In the genomic region with DNA sequence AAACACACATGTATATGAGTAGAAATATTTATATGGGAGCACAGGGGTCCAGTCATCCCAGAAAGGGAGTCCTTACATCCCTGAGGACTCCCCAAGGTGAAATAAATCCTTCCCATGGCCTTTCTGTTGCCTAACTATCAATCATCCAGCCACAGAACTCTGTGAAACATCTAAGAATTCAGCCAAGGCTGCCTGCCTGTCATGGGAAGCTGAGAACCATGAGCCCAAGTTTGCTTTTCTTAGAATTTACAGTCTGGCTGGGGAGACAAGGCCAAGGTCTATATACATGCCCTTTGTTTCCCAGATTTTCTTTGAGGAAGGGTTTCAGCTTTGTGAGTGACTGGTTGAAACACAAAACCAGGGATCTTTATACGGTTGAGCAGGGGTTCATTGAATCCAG, we compare ENCODE assay signal across 9 cellular contexts. TPM values are rescaled to one million over a fixed set of nuclear protein-coding genes. Genes with fewer than 3 reads are reported as not detected.
DNase-seq lines count a peak whose midpoint lies in the region; TF ChIP-seq lines count a peak whose summit lies in the region.
"Had no signal": no experiment of that assay in that cellular context is flagged by ENCODE, and none has a peak within 500 bp of the region (broad histone marks: within the 10 kb centered on the region; RNA-seq: fewer than 3 reads in every experiment).

No MANE protein-coding gene starts in this region.

- H3K4me3 ChIP-seq in SK-N-MC (no peak overlapping the region; the same call in 1 of the 2 replicates), fibroblast of lung (replicated peaks in 1 of 4; ENCODE audit: control extremely low read depth in 1 of 4, insufficient read depth in 1 of 4, low read depth in 3 of 4, low read length in 4 of 4) (no peak overlapping the region), osteoblast (ENCODE audit: insufficient read depth, low read length) (no peak overlapping the region), urinary bladder (ENCODE audit: low read depth, low read length) (no peak overlapping the region), foreskin fibroblast (ENCODE audit: low read depth in 1 of 2, low read length in 2 of 2) (no peak overlapping the region)

- H2AFZ ChIP-seq in fibroblast of lung (ENCODE audit: low read length) (no peak overlapping the region), osteoblast (ENCODE audit: low read length) (peak overlapping the region; percentile 67)

- TF ChIP-seq CTCF in fibroblast of lung (conservative IDR thresholded peaks at IDR 0.05 in 1 of 2, IDR thresholded peaks at IDR 0.05 in 1 of 2; ENCODE audit: low read depth in 1 of 2, low read length in 2 of 2) (no peak), osteoblast (IDR thresholded peaks at IDR 0.05; ENCODE audit: extremely low read depth, low read depth, low read length) (no peak), foreskin fibroblast (IDR thresholded peaks at IDR 0.05; ENCODE audit: low read depth, low read length) (no peak)

- H3K79me2 ChIP-seq in fibroblast of lung (ENCODE audit: control insufficient read depth, insufficient read depth, low read length) (no peaks in the 10 kb centered on the region), osteoblast (ENCODE audit: insufficient read depth, low read length) (no peaks in the 10 kb centered on the region)

- H3K4me2 ChIP-seq in fibroblast of lung (ENCODE audit: extremely low read depth, insufficient read depth, low read length), result no peak overlapping the region
- H3K4me2 ChIP-seq in osteoblast (ENCODE audit: insufficient read depth, low read length), result peak overlapping the region; percentile 40

- H3K36me3 ChIP-seq in SK-N-MC (ENCODE audit: insufficient read depth, low read length) (no peaks in the 10 kb centered on the region), fibroblast of lung (ENCODE audit: control insufficient read depth, insufficient read depth, low read length) (no peaks in the 10 kb centered on the region), osteoblast (ENCODE audit: insufficient read depth, low read length) (no peaks in the 10 kb centered on the region), urinary bladder (ENCODE audit: insufficient read depth) (no peaks in the 10 kb centered on the region)

- H3K4me1 ChIP-seq in fibroblast of lung (ENCODE audit: control insufficient read depth, extremely low read depth, insufficient read depth, low read length) (peaks cover 9% of the 10 kb centered on the region), osteoblast (ENCODE audit: insufficient read depth, low read length) (peaks cover 25% of the 10 kb centered on the region), urinary bladder (ENCODE audit: insufficient read depth) (no peaks in the 10 kb centered on the region)

- no peak for DNase-seq in SK-N-MC (ENCODE audit: low read depth, low spot score)
- DNase-seq in fibroblast of lung (ENCODE audit: low read depth in 2 of 2), result peak in 1 of 2 donors; percentile 41
- peak; percentile 55 for DNase-seq in osteoblast (ENCODE audit: insufficient read length, low spot score, missing footprints)
- DNase-seq in foreskin fibroblast, result no peak
- DNase-seq in NAMALWA (ENCODE audit: low spot score), result no peak
- DNase-seq in NCI-H146 treated with DMSO at 0.1 percent for 48 hours (lab: John Stamatoyannopoulos, UW; ENCODE audit: unreplicated experiment), result no peak
- DNase-seq: DMS153, NCI-H2107 had no signal

- H4K20me1 ChIP-seq in fibroblast of lung (ENCODE audit: control insufficient read depth, extremely low read depth, insufficient read depth, low read length) (no peaks in the 10 kb centered on the region), osteoblast (ENCODE audit: insufficient read depth, low read length) (no peaks in the 10 kb centered on the region)

- H3K9ac ChIP-seq in SK-N-MC (ENCODE audit: insufficient read length) (peak overlapping the region; percentile 8), fibroblast of lung (ENCODE audit: insufficient read depth, low read length) (no peak overlapping the region)

- 23% methylated on average over 1 of the region's 1 CpG for WGBS in urinary bladder

- peaks cover 2% of the 10 kb centered on the region for H3K27me3 ChIP-seq in fibroblast of lung (ENCODE audit: control insufficient read depth, insufficient read depth, low read length)
- H3K27me3 ChIP-seq in osteoblast (ENCODE audit: insufficient read depth, low read length), result no peaks in the 10 kb centered on the region

- peak overlapping the region; percentile 67; the same call in 1 of the 2 replicates for H3K27ac ChIP-seq in SK-N-MC
- peak overlapping the region; percentile 32 for H3K27ac ChIP-seq in fibroblast of lung (ENCODE audit: insufficient read depth, low read length)
- H3K27ac ChIP-seq in osteoblast (ENCODE audit: low read depth, low read length), result peak overlapping the region; percentile 71
- peak overlapping the region; percentile 77 for H3K27ac ChIP-seq in urinary bladder (ENCODE audit: low read depth)

- no peaks in the 10 kb centered on the region for H3K9me3 ChIP-seq in SK-N-MC (ENCODE audit: low read depth, low read length)
- no peaks in the 10 kb centered on the region for H3K9me3 ChIP-seq in fibroblast of lung (ENCODE audit: control insufficient read depth, insufficient read depth, low read depth, low read length)
- H3K9me3 ChIP-seq in osteoblast (ENCODE audit: low read depth, low read length), result no peaks in the 10 kb centered on the region

RNA-seq across cellular contexts. Expression of a gene that starts 15.8 kb away (rescaled TPM):
- not detected in 2 replicates for total RNA-seq in fibroblast of lung
- polyA plus RNA-seq in fibroblast of lung, result 0.16 and 1.3 TPM in 2 replicates
- 1.4 TPM in 1 of 2 replicates, not detected in the other for polyA plus RNA-seq in fibroblast of lung (2012)
- not detected in 2 replicates for polyA minus RNA-seq in fibroblast of lung (ENCODE audit: low replicate concordance)
- 0.72 TPM in 1 of 2 replicates, not detected in the other for total RNA-seq in osteoblast
- total RNA-seq in urinary bladder, result 31.7 TPM
- 0.53 TPM for polyA plus RNA-seq in urinary bladder

RNA-seq across cellular contexts. Expression of a gene that starts 28.7 kb away (rescaled TPM):
- total RNA-seq in fibroblast of lung (13.1 and 22.0 TPM in 2 replicates), osteoblast (31.5 and 39.8 TPM in 2 replicates), urinary bladder (20.2 TPM)
- polyA plus RNA-seq in fibroblast of lung (10.4 and 23.3 TPM in 2 replicates), urinary bladder (19.2 TPM)
- polyA plus RNA-seq in fibroblast of lung (2012), result 7.3 and 17.8 TPM in 2 replicates
- 20.0 and 45.1 TPM in 2 replicates for polyA minus RNA-seq in fibroblast of lung (ENCODE audit: low replicate concordance)

RNA-seq across cellular contexts. Expression of a gene that starts 35.9 kb away (rescaled TPM):
- total RNA-seq in fibroblast of lung (81.9 and 106 TPM in 2 replicates), osteoblast (80.3 and 96.1 TPM in 2 replicates), urinary bladder (110 TPM)
- polyA plus RNA-seq in fibroblast of lung (137 TPM in 2 replicates), urinary bladder (33.8 TPM)
- polyA plus RNA-seq in fibroblast of lung (2012), result 81.6 and 85.5 TPM in 2 replicates
- 71.1 and 102 TPM in 2 replicates for polyA minus RNA-seq in fibroblast of lung (ENCODE audit: low replicate concordance)

Comparison
In these comparisons a context has a peak if more than half of its experiments do, and no peak if none do; other contexts are left out.
1. RNA of a gene that starts 15.8 kb away (total RNA-seq): 31.7 TPM in urinary bladder (single experiment); 0.72 TPM in osteoblast and not detected in fibroblast of lung; every median in the first group is over 10 times any median in the second.
2. Peak in every context shown above with its lines, with median percentiles within 50 percentile points of each other: H3K27ac ChIP-seq.